In the genomic region with DNA sequence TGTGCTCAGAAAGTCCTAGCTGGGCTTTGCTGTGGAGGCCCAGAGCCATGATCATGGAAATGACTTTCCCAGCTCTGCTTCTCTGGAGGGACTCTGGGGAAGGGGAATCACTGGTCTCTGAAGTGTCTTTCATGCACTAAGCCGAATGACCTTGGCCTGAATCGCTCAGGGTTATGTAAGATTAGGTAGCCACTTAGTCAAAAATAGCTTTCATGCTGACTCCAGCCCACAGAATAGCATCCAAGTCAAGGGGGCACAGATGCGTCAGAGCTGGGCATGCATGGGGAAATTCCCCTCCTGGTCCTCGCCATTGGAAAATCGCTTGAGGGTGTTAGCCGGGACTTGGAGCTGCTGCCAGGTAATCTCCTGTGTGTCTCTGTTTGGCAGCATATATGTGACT, we compare ENCODE assay signal across 12 cellular contexts.
"Had no signal": no experiment of that assay in that cellular context is flagged by ENCODE, and none has a peak within 500 bp of the region (broad histone marks: within the 10 kb centered on the region; RNA-seq: fewer than 3 reads in every experiment).

No MANE protein-coding gene starts in this region.

- H3K9me3 ChIP-seq: ovary had no signal

- H3K36me3 ChIP-seq: ovary had no signal

- H3K27me3 ChIP-seq: ovary had no signal

- H3K4me3 ChIP-seq: ovary had no signal

- H3K27ac ChIP-seq: ovary had no signal

- ATAC-seq: naive thymus-derived CD4-positive, alpha-beta T cell; stimulated activated memory B cell treated with anti-CD40 and anti-IgM and Interleukin-4, amounts not matched to agents 10 μg/mL and 1 μg/mL and 100 μg/mL, for 72 hours; T-cell had no signal

- DNase-seq: activated CD4-positive, CD25-positive, alpha-beta regulatory T cell treated with anti-CD3 and anti-CD28 coated beads, Interleukin-2, amount 50 U/mL, for 72 hours; activated naive CD4-positive, alpha-beta T cell treated with Interleukin-2 at 50 U/mL for 16 hours; cortex of kidney; effector CD4-positive, alpha-beta T cell; foreskin fibroblast; head of caudate nucleus; naive thymus-derived CD4-positive, alpha-beta T cell; ovary; stimulated activated CD4-positive, alpha-beta T cell treated with anti-CD3 and anti-CD28 coated beads, Interleukin-2, amount 100 ng/mL, for 48 hours; T-cell; T-helper 9 cell had no signal
